In the genomic region with DNA sequence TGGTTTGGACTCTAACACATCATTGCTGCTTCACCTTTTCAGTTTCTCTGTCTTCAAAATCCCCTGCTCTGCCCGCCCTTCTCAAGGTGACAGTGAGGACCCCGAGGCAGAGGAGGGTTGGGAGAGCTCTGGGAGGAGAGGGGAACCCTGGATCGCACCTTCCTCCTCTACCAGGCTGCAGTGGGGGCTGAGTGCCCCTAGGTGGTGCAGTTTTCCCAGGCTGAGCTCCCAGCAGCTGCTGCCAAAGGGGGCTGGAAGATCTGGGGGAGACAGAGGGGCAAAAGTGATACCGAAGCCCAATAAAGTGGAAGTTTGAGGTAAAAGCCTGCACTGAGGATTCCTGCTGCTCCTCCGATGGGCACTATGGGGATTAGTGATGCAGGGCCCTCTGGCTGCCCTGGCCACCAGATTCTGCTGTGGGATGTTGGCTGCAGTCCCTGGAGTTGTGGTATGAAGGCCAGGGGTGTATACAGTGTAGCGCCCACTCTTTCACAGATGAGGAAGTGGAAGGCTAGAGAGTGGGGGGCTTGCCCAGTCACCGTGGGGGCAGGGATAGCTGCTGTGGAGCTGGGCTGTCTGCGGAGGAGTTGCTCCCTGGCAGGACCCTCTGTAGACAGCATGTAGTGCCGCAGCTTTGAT, we compare ENCODE assay signal across 9 cellular contexts. TPM values are rescaled to one million over a fixed set of nuclear protein-coding genes. Genes with fewer than 3 reads are reported as not detected.
DNase-seq lines count a peak whose midpoint lies in the region; ATAC-seq and TF ChIP-seq lines count a peak whose summit lies in the region.
"Had no signal": no experiment of that assay in that cellular context is flagged by ENCODE, and none has a peak within 500 bp of the region (broad histone marks: within the 10 kb centered on the region; RNA-seq: fewer than 3 reads in every experiment).

No MANE protein-coding gene starts in this region.

- peak; percentile 75 to 85 (median 76) for TF ChIP-seq CTCF in gastroesophageal sphincter (IDR thresholded peaks at IDR 0.05)
- peak; percentile 40 to 83 (median 64) for TF ChIP-seq CTCF in prostate gland (IDR thresholded peaks at IDR 0.05)

- DNase-seq in NCI-H1417 (lab: John Stamatoyannopoulos, UW): peak; percentile 18 to 47 (median 46)
- DNase-seq in NCI-H1417 treated with DMSO at 0.1 percent for 48 hours (lab: John Stamatoyannopoulos, UW): no peak
- DNase-seq in MV-4-11 (lab: John Stamatoyannopoulos, UW): peak; percentile 6
- no peak for DNase-seq in activated CD8-positive, alpha-beta memory T cell treated with anti-CD3 and anti-CD28 coated beads, Interleukin-2, amount 10 ng/mL, durations not matched to agents 7 days and 5 days
- no peak for DNase-seq in prostate gland (ENCODE audit: low spot score)
- DNase-seq in occipital lobe (lab: John Stamatoyannopoulos, UW): no peak
- no peak for DNase-seq in KG1 (lab: John Stamatoyannopoulos, UW)
- DNase-seq: CD4-positive, CD25-positive, alpha-beta regulatory T cell had no signal

- H3K4me1 ChIP-seq in gastroesophageal sphincter: peaks cover 0 to 15% (median 0%) of the 10 kb centered on the region in 3 donors
- no peaks in the 10 kb centered on the region for H3K4me1 ChIP-seq in prostate gland (replicated peaks)

- no peaks in the 10 kb centered on the region for H3K4me1 Mint-ChIP-seq in activated CD8-positive, alpha-beta memory T cell treated with anti-CD3 and anti-CD28 coated beads, Interleukin-2, amount 10 ng/mL, durations not matched to agents 7 days and 5 days
- H3K4me1 Mint-ChIP-seq: CD4-positive, CD25-positive, alpha-beta regulatory T cell had no signal

- WGBS in gastroesophageal sphincter (ENCODE audit: low coverage in 1 of 2), 2 donors: 25 to 29% methylated on average over 2 to 3 of the region's 9 CpGs
- WGBS in prostate gland: 31% methylated on average over 9 of the region's 9 CpGs

- peak; percentile 55 for ATAC-seq in activated CD8-positive, alpha-beta memory T cell treated with anti-CD3 and anti-CD28 coated beads, Interleukin-2, amount 10 ng/mL, durations not matched to agents 7 days and 5 days
- peak; percentile 57 for ATAC-seq in gastroesophageal sphincter

- H3K9me3 ChIP-seq in gastroesophageal sphincter (no peaks in the 10 kb centered on the region), prostate gland (no peaks in the 10 kb centered on the region)

- no peak overlapping the region for H3K4me3 Mint-ChIP-seq in activated CD8-positive, alpha-beta memory T cell treated with anti-CD3 and anti-CD28 coated beads, Interleukin-2, amount 10 ng/mL, durations not matched to agents 7 days and 5 days
- H3K4me3 Mint-ChIP-seq: CD4-positive, CD25-positive, alpha-beta regulatory T cell had no signal

- no peaks in the 10 kb centered on the region for H3K36me3 ChIP-seq in gastroesophageal sphincter
- H3K36me3 ChIP-seq in prostate gland: no peaks in the 10 kb centered on the region

- CTCF ChIA-PET in activated CD8-positive, alpha-beta memory T cell treated with anti-CD3 and anti-CD28 coated beads, Interleukin-2, amount 10 ng/mL, durations not matched to agents 7 days and 5 days (lab: Charles Lee): interaction anchor here (0.8 to 3.3 kb wide), 19 partner anchors 8 to 208 kb away, joined by 3 to 19 read pairs (median 3); no protein-coding TSS in a partner anchor

- TF ChIP-seq EP300 in gastroesophageal sphincter (IDR thresholded peaks at IDR 0.05): no peak

- H3K27ac Mint-ChIP-seq in activated CD8-positive, alpha-beta memory T cell treated with anti-CD3 and anti-CD28 coated beads, Interleukin-2, amount 10 ng/mL, durations not matched to agents 7 days and 5 days: no peak overlapping the region

- peaks cover 42% of the 10 kb centered on the region for H3K27me3 Mint-ChIP-seq in activated CD8-positive, alpha-beta memory T cell treated with anti-CD3 and anti-CD28 coated beads, Interleukin-2, amount 10 ng/mL, durations not matched to agents 7 days and 5 days

- intact Hi-C loops in prostate gland (cut with DNase I): loop anchor here (5.0 kb wide), 1 partner anchor 135 kb away; no protein-coding TSS in a partner anchor

- no peaks in the 10 kb centered on the region for H3K9me3 Mint-ChIP-seq in activated CD8-positive, alpha-beta memory T cell treated with anti-CD3 and anti-CD28 coated beads, Interleukin-2, amount 10 ng/mL, durations not matched to agents 7 days and 5 days (ENCODE audit: low read depth)
- H3K9me3 Mint-ChIP-seq: CD4-positive, CD25-positive, alpha-beta regulatory T cell had no signal

- H3K27me3 ChIP-seq in gastroesophageal sphincter (peaks cover 39% of the 10 kb centered on the region), prostate gland (replicated peaks; ENCODE audit: insufficient read depth) (no peaks in the 10 kb centered on the region)

- no peak for TF ChIP-seq POLR2A in gastroesophageal sphincter (IDR thresholded peaks at IDR 0.05)
- TF ChIP-seq POLR2A in prostate gland (IDR thresholded peaks at IDR 0.05): no peak

- no peak overlapping the region for H3K27ac ChIP-seq in gastroesophageal sphincter
- no peak overlapping the region for H3K27ac ChIP-seq in prostate gland

- H3K36me3 Mint-ChIP-seq in activated CD8-positive, alpha-beta memory T cell treated with anti-CD3 and anti-CD28 coated beads, Interleukin-2, amount 10 ng/mL, durations not matched to agents 7 days and 5 days: no peaks in the 10 kb centered on the region
- H3K36me3 Mint-ChIP-seq: CD4-positive, CD25-positive, alpha-beta regulatory T cell had no signal

- H3K4me3 ChIP-seq in gastroesophageal sphincter: no peak overlapping the region
- H3K4me3 ChIP-seq in prostate gland: no peak overlapping the region

RNA-seq across cellular contexts. Expression of gene SCMH1, which starts 40.7 kb away (rescaled TPM):
- 10 to 100 TPM; 20.3 to 30.0 TPM for total RNA-seq in activated CD8-positive, alpha-beta memory T cell treated with anti-CD3 and anti-CD28 coated beads, Interleukin-2, amount 10 ng/mL, durations not matched to agents 7 days and 5 days
- total RNA-seq in gastroesophageal sphincter (100 to 1,000 TPM in 1 of 4 donors, 10 to 100 TPM in 3; 45.6 to 102 (median 82.5) TPM), prostate gland (10 to 100 TPM; 49.0 to 62.7 TPM), occipital lobe (45.5 TPM)

Comparison
In these comparisons a context has a peak if more than half of its experiments do, and no peak if none do; other contexts are left out.
1. DNase-seq: peak in NCI-H1417 (3 of 3) and MV-4-11 (single experiment); none in NCI-H1417 treated with DMSO at 0.1 percent for 48 hours (single experiment), activated CD8-positive, alpha-beta memory T cell treated with anti-CD3 and anti-CD28 coated beads, Interleukin-2, amount 10 ng/mL, durations not matched to agents 7 days and 5 days (single experiment), prostate gland (single experiment), occipital lobe (single experiment) and KG1 (single experiment).